ENCODE assay signal across 8 cellular contexts in genomic region chr15:38072507-38073277, GRCh38.
DNase-seq lines count a peak whose midpoint lies in the region; ATAC-seq, FAIRE-seq and TF ChIP-seq lines count a peak whose summit lies in the region.

No MANE protein-coding gene starts in this region.

- DNase-seq in Daoy (ENCODE audit: low read depth) (peak; percentile 70), RCC 7860 (ENCODE audit: low spot score) (peak; percentile 35), caudate nucleus (lab: John Stamatoyannopoulos, UW) (peak; percentile 46 to 96 (median 91)), iPS-NIHi7 (ENCODE audit: extremely low spot score) (peak; percentile 81), gastrocnemius medialis (peak in 1 of 2 donors; percentile 21), NCI-H1092 treated with DMSO at 0.1 percent for 48 hours (lab: John Stamatoyannopoulos, UW) (no peak)

- FAIRE-seq in RCC 7860 (lab: Jason Lieb, UNC): no peak

- H3K27ac ChIP-seq in caudate nucleus (ENCODE audit: low read depth, low read length): peak overlapping the region; percentile 97
- H3K27ac ChIP-seq in gastrocnemius medialis: peak overlapping the region; percentile 55 to 76 (median 66)

- TF ChIP-seq POLR2A in gastrocnemius medialis (IDR thresholded peaks at IDR 0.05): no peak

- ATAC-seq in GM19463 (IDR thresholded peaks at IDR 0.05; ENCODE audit: unreplicated experiment) (peak; percentile 52), HG03460 (IDR thresholded peaks at IDR 0.05; ENCODE audit: unreplicated experiment) (peak; percentile 52), gastrocnemius medialis (peak; percentile 39 to 52)

- H3K4me1 ChIP-seq in gastrocnemius medialis: peaks cover 5 to 13% of the 10 kb centered on the region in 2 donors

- no peaks in the 10 kb centered on the region for H3K36me3 ChIP-seq in gastrocnemius medialis

- H3K27me3 ChIP-seq in gastrocnemius medialis: peaks cover 0 to 4% (median 0%) of the 10 kb centered on the region in 3 donors

- intact Hi-C loops in gastrocnemius medialis (cut with DNase I; ENCODE audit: low total_unique reads): loop anchor here (5.0 to 10.0 kb wide), 2 partner anchors 185 to 322 kb away; no protein-coding TSS in a partner anchor

- TF ChIP-seq CTCF in gastrocnemius medialis (IDR thresholded peaks at IDR 0.05 in 4 of 5, conservative IDR thresholded peaks at IDR 0.05 in 1 of 5): no peak

- peak overlapping the region; percentile 40 to 66 (median 58) for H3K4me3 ChIP-seq in gastrocnemius medialis

- no peaks in the 10 kb centered on the region for H3K9me3 ChIP-seq in gastrocnemius medialis

- in situ Hi-C loops in gastrocnemius medialis (cut with MboI; ENCODE audit: low sequenced_read_pairs in 4 of 4): no loop called here
